9 cellular contexts compared by ENCODE assay signal in the genomic region with DNA sequence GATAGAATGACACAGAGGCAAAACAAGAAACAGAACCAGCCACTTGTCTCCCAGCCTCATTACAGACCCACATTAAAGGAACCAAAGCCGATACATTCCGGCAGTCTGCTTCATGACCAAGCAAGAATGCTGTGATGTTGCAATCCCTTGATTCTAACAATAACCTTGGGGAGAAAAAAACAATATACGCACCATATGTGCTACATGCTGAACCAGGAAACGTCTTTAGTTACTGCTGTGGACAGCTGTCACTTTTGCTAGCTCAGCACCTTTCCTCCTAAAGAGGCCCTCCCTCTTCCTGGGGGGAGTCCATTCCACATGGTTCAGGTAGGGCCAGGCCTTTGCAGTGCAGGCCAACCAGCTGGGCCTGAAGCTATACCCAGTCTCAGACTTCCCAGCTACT.
DNase-seq lines count a peak whose midpoint lies in the region; ATAC-seq and TF ChIP-seq lines count a peak whose summit lies in the region.
"Had no signal": no experiment of that assay in that cellular context is flagged by ENCODE, and none has a peak within 500 bp of the region (broad histone marks: within the 10 kb centered on the region; RNA-seq: fewer than 3 reads in every experiment).

No MANE protein-coding gene starts in this region.

- peak; percentile 84 for DNase-seq in GM03348 (ENCODE audit: low spot score)
- DNase-seq in SW480 (ENCODE audit: low spot score), result peak; percentile 94
- DNase-seq in pons (ENCODE audit: low spot score), result peak; percentile 87
- no peak for DNase-seq in NCI-H128 (lab: John Stamatoyannopoulos, UW; ENCODE audit: unreplicated experiment)
- no peak for DNase-seq in HEK293T (ENCODE audit: extremely low spot score)
- DNase-seq in GM10248 (ENCODE audit: extremely low spot score), result no peak
- no peak for DNase-seq in NCI-H2029 treated with DMSO at 0.1 percent for 48 hours (lab: John Stamatoyannopoulos, UW)
- DNase-seq: SHP77 had no signal

- H3K4me3 ChIP-seq in gastroesophageal sphincter, result no peak overlapping the region

- H3K27me3 ChIP-seq in gastroesophageal sphincter, result no peaks in the 10 kb centered on the region

- POLR2A ChIA-PET in HEK293T (lab: Yijun Ruan, JAX) (no interaction called here), GM10248 (lab: Yijun Ruan, JAX) (no interaction called here)

- no peak for TF ChIP-seq EP300 in gastroesophageal sphincter (IDR thresholded peaks at IDR 0.05)

- H3K9me3 ChIP-seq in gastroesophageal sphincter, result no peaks in the 10 kb centered on the region

- peaks cover 0 to 12% (median 0%) of the 10 kb centered on the region in 3 donors for H3K4me1 ChIP-seq in gastroesophageal sphincter

- H3K36me3 ChIP-seq in gastroesophageal sphincter, result no peaks in the 10 kb centered on the region

- CTCF ChIA-PET in HEK293T (lab: Yijun Ruan, JAX) (no interaction called here), GM10248 (lab: Yijun Ruan, JAX) (no interaction called here)

- TF ChIP-seq CTCF in gastroesophageal sphincter (IDR thresholded peaks at IDR 0.05), result no peak
- no peak for TF ChIP-seq CTCF in GM10248 (IDR thresholded peaks at IDR 0.05; ENCODE audit: control extremely low read depth, extremely low read depth, low read depth, missing control alignments)

- TF ChIP-seq POLR2A in gastroesophageal sphincter (IDR thresholded peaks at IDR 0.05), result no peak

- ATAC-seq in gastroesophageal sphincter, result peak; percentile 67

- no peak overlapping the region for H3K27ac ChIP-seq in gastroesophageal sphincter

- 67 to 83% methylated on average over 3 to 4 of the region's 4 CpGs for WGBS in gastroesophageal sphincter (ENCODE audit: low coverage in 1 of 2), 2 donors

TF ChIP-seq in HEK293T, 16 proteins besides CTCF, POLR2A, EP300 and RAD21:
- TF ChIP-seq L3MBTL2 (conservative IDR thresholded peaks at IDR 0.05) (no peak), FOXM1 (IDR thresholded peaks at IDR 0.05; ENCODE audit: borderline replicate concordance) (no peak), HDGF (IDR thresholded peaks at IDR 0.05; ENCODE audit: borderline replicate concordance) (no peak), CTBP1 (IDR thresholded peaks at IDR 0.05; ENCODE audit: borderline replicate concordance) (no peak), TARDBP (IDR thresholded peaks at IDR 0.05) (no peak), BHLHE40 (IDR thresholded peaks at IDR 0.05; ENCODE audit: borderline replicate concordance) (no peak), LEF1 (IDR thresholded peaks at IDR 0.05; ENCODE audit: borderline replicate concordance) (no peak), FOXA1 (IDR thresholded peaks at IDR 0.05) (no peak), ZNF384 (IDR thresholded peaks at IDR 0.05) (no peak), FOXK2 (IDR thresholded peaks at IDR 0.05) (no peak), SP1 (IDR thresholded peaks at IDR 0.05) (no peak), ARNT (IDR thresholded peaks at IDR 0.05) (no peak), SUZ12 (IDR thresholded peaks at IDR 0.05) (no peak), PKNOX1 (IDR thresholded peaks at IDR 0.05) (no peak), ELF4 (IDR thresholded peaks at IDR 0.05) (no peak), NFRKB (IDR thresholded peaks at IDR 0.05) (no peak)

Comparison
In these comparisons a context has a peak if more than half of its experiments do, and no peak if none do; other contexts are left out.
1. DNase-seq: peak in GM03348 (single experiment), SW480 (single experiment) and pons (single experiment); none in NCI-H128 (single experiment), HEK293T (single experiment), GM10248 (single experiment) and NCI-H2029 treated with DMSO at 0.1 percent for 48 hours (single experiment).